In genomic region chr11:3723014-3723708, GRCh38 we compare ENCODE assay signal across 8 cellular contexts. TPM values are rescaled to one million over a fixed set of nuclear protein-coding genes. Genes with fewer than 3 reads are reported as not detected.
A peak's percentile ranks its signal among the peaks of the same experiment; 100 is the strongest.
DNase-seq lines count a peak whose midpoint lies in the region; ATAC-seq and TF ChIP-seq lines count a peak whose summit lies in the region.
"Had no signal": no experiment of that assay in that cellular context is flagged by ENCODE, and none has a peak within 500 bp of the region (broad histone marks: within the 10 kb centered on the region; RNA-seq: fewer than 3 reads in every experiment).

No MANE protein-coding gene starts in this region.

- peak; percentile 97 for DNase-seq in HFF-Myc (ENCODE audit: extremely low read depth, low read depth)
- peak; percentile 44 for DNase-seq in SK-N-MC (ENCODE audit: low read depth, low spot score)
- DNase-seq in foreskin fibroblast = peak; percentile 95 to 96
- DNase-seq in stromal cell of bone marrow (ENCODE audit: low read depth) = peak; percentile 85
- DNase-seq in NCI-H2081 (lab: John Stamatoyannopoulos, UW) = no peak
- DNase-seq in mucosa of gallbladder (ENCODE audit: low spot score) = no peak

- TF ChIP-seq CTCF in HFF-Myc (IDR thresholded peaks at IDR 0.05; ENCODE audit: low read depth, low read length, missing control alignments) (no peak), foreskin fibroblast (IDR thresholded peaks at IDR 0.05; ENCODE audit: low read depth, low read length) (no peak)

- no peaks in the 10 kb centered on the region; the same call in 1 of the 2 replicates for H3K9me3 ChIP-seq in SK-N-MC (ENCODE audit: low read depth, low read length)
- H3K9me3 ChIP-seq: esophagus muscularis mucosa had no signal

- peak overlapping the region; percentile 20 for H3K9ac ChIP-seq in SK-N-MC (ENCODE audit: insufficient read length)

- no peak for ATAC-seq in GM21619 (IDR thresholded peaks at IDR 0.05; ENCODE audit: unreplicated experiment)

- H3K4me3 ChIP-seq in HFF-Myc (replicated peaks; ENCODE audit: low read depth, low read length) (no peak overlapping the region), SK-N-MC (peak overlapping the region; percentile 10; the same call in 1 of the 2 replicates), foreskin fibroblast (ENCODE audit: low read depth in 1 of 2, low read length in 2 of 2) (no peak overlapping the region)
- H3K4me3 ChIP-seq: esophagus muscularis mucosa had no signal

- peak overlapping the region; percentile 89 for H3K27ac ChIP-seq in SK-N-MC
- H3K27ac ChIP-seq: esophagus muscularis mucosa had no signal

- peaks cover 85% of the 10 kb centered on the region for H3K36me3 ChIP-seq in SK-N-MC (ENCODE audit: insufficient read depth, low read length)

RNA-seq across cellular contexts. Expression of gene CHRNA10, which starts 52.0 kb away (rescaled TPM):
- 1.8 TPM for total RNA-seq in mucosa of gallbladder

Comparison
In these comparisons a context has a peak if more than half of its experiments do, and no peak if none do; other contexts are left out.
1. DNase-seq: peak in HFF-Myc (single experiment), SK-N-MC (single experiment), foreskin fibroblast (2 of 2) and stromal cell of bone marrow (single experiment); none in NCI-H2081 (0 of 2) and mucosa of gallbladder (single experiment).